In the genomic region with DNA sequence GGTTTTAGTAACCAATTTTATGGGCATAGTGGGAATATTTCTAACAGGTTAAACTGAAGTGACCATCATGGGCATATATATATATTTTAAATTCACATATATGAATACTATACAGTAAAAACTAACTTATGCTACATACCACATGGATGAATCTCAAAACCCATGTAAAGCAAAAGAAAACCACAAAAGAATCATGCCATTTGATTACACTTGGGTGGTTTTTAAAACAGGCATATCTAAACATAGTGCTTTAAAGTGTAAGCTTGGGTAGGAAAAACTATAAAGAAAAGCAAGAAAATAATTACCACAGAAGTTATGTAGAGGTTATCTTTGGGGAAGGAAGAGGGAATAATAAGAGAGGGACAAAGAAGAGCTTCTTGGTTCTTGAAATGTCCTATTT, we compare ENCODE assay signal across 1 cellular context.
TF ChIP-seq lines count a peak whose summit lies in the region.

No MANE protein-coding gene starts in this region.

TF ChIP-seq in IMR-90, 13 proteins besides CTCF, POLR2A, EP300 and RAD21:
- TF ChIP-seq NFE2L2 (IDR thresholded peaks at IDR 0.05; ENCODE audit: low read depth, low read length) (no peak), MXI1 (IDR thresholded peaks at IDR 0.05; ENCODE audit: borderline replicate concordance, low read depth, low read length) (no peak), MAZ (IDR thresholded peaks at IDR 0.05; ENCODE audit: borderline replicate concordance, low read depth, low read length) (no peak), FOS (IDR thresholded peaks at IDR 0.05; ENCODE audit: low read depth, low read length) (no peak), CEBPB (IDR thresholded peaks at IDR 0.05; ENCODE audit: low read depth, low read length) (no peak), SMC3 (IDR thresholded peaks at IDR 0.05; ENCODE audit: low read depth, low read length) (no peak), RCOR1 (IDR thresholded peaks at IDR 0.05; ENCODE audit: insufficient replicate concordance, low read length) (no peak), BHLHE40 (IDR thresholded peaks at IDR 0.05; ENCODE audit: low read depth, low read length) (no peak), CHD1 (IDR thresholded peaks at IDR 0.05; ENCODE audit: low read depth, low read length) (no peak), MAFK (IDR thresholded peaks at IDR 0.05; ENCODE audit: low read depth, low read length) (no peak), RFX5 (IDR thresholded peaks at IDR 0.05; ENCODE audit: low read depth, low read length) (no peak)
- TF ChIP-seq, protein P1, sequence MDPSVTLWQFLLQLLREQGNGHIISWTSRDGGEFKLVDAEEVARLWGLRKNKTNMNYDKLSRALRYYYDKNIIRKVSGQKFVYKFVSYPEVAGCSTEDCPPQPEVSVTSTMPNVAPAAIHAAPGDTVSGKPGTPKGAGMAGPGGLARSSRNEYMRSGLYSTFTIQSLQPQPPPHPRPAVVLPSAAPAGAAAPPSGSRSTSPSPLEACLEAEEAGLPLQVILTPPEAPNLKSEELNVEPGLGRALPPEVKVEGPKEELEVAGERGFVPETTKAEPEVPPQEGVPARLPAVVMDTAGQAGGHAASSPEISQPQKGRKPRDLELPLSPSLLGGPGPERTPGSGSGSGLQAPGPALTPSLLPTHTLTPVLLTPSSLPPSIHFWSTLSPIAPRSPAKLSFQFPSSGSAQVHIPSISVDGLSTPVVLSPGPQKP (IDR thresholded peaks at IDR 0.05; ENCODE audit: borderline replicate concordance, low read depth, low read length): no peak
- TF ChIP-seq, protein P2, sequence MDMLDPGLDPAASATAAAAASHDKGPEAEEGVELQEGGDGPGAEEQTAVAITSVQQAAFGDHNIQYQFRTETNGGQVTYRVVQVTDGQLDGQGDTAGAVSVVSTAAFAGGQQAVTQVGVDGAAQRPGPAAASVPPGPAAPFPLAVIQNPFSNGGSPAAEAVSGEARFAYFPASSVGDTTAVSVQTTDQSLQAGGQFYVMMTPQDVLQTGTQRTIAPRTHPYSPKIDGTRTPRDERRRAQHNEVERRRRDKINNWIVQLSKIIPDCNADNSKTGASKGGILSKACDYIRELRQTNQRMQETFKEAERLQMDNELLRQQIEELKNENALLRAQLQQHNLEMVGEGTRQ (IDR thresholded peaks at IDR 0.05; ENCODE audit: low read depth, low read length): no peak
